Comparison of ENCODE assay signal across 8 cellular contexts in genomic region chr11:62573592-62574362, GRCh38. TPM values are rescaled to one million over a fixed set of nuclear protein-coding genes. Genes with fewer than 3 reads are reported as not detected.
A peak's percentile ranks its signal among the peaks of the same experiment; 100 is the strongest.
DNase-seq lines count a peak whose midpoint lies in the region; ATAC-seq and TF ChIP-seq lines count a peak whose summit lies in the region.

TSS of gene EEF1G (minus strand) at chr11:62573891. CDS start at chr11:62573842, 49 bp downstream.

- ATAC-seq in GM19324 (IDR thresholded peaks at IDR 0.05; ENCODE audit: low FRiP score, unreplicated experiment) (peak; percentile 91), HG03469 (IDR thresholded peaks at IDR 0.05; ENCODE audit: unreplicated experiment) (peak; percentile 72)

- CTCF ChIA-PET in BJ (lab: Yijun Ruan, JAX) = interaction anchor here (0.7 to 2.8 kb wide), 5 partner anchors 11 to 178 kb away, joined by 3 to 16 read pairs (median 6); no protein-coding TSS in a partner anchor

- peak; percentile 100 for DNase-seq in BJ (ENCODE audit: low read depth)
- peak; percentile 99 for DNase-seq in NCI-H526 treated with DMSO at 0.1 percent for 48 hours (lab: John Stamatoyannopoulos, UW)
- DNase-seq in activated CD4-positive, alpha-beta T cell treated with anti-CD3 and anti-CD28 coated beads, Interleukin-2, amount 10 ng/mL, durations not matched to agents 24 days and 14 days = peak; percentile 99
- DNase-seq in coronary artery (ENCODE audit: low spot score) = peak; percentile 100
- peak; percentile 100 for DNase-seq in left kidney (ENCODE audit: low read depth, low spot score)
- DNase-seq in stimulated activated CD4-positive, alpha-beta T cell treated with anti-CD3 and anti-CD28 coated beads, Interleukin-2, amount 100 ng/mL, for 24 hours = peak; percentile 97

- H3K27me3 ChIP-seq in BJ (ENCODE audit: control insufficient read depth, insufficient read depth, low read length) = no peaks in the 10 kb centered on the region

- H3K36me3 ChIP-seq in BJ (ENCODE audit: control insufficient read depth, insufficient read depth, low read length) = peaks cover 22% of the 10 kb centered on the region

- H3K4me3 Mint-ChIP-seq in activated CD4-positive, alpha-beta T cell treated with anti-CD3 and anti-CD28 coated beads, Interleukin-2, amount 10 ng/mL, durations not matched to agents 24 days and 14 days = peak within 1 kb of the TSS; percentile 96

- H3K4me3 ChIP-seq in BJ (ENCODE audit: low read depth, low read length) = peak within 1 kb of the TSS; percentile 63
- H3K4me3 ChIP-seq in coronary artery = peak within 1 kb of the TSS; percentile 80

- H3K4me1 Mint-ChIP-seq in activated CD4-positive, alpha-beta T cell treated with anti-CD3 and anti-CD28 coated beads, Interleukin-2, amount 10 ng/mL, durations not matched to agents 24 days and 14 days = peaks cover 37% of the 10 kb centered on the region

- no peaks in the 10 kb centered on the region for H3K9me3 Mint-ChIP-seq in activated CD4-positive, alpha-beta T cell treated with anti-CD3 and anti-CD28 coated beads, Interleukin-2, amount 10 ng/mL, durations not matched to agents 24 days and 14 days

- peak within 1 kb of the TSS; percentile 96 for H3K27ac Mint-ChIP-seq in activated CD4-positive, alpha-beta T cell treated with anti-CD3 and anti-CD28 coated beads, Interleukin-2, amount 10 ng/mL, durations not matched to agents 24 days and 14 days

- peak within 1 kb of the TSS; percentile 83 to 91 for H3K27ac ChIP-seq in coronary artery

- no peaks in the 10 kb centered on the region for H3K27me3 Mint-ChIP-seq in activated CD4-positive, alpha-beta T cell treated with anti-CD3 and anti-CD28 coated beads, Interleukin-2, amount 10 ng/mL, durations not matched to agents 24 days and 14 days

- POLR2A ChIA-PET in BJ (lab: Charles Lee) = interaction anchor here (0.5 to 1.3 kb wide), 13 partner anchors 11 to 510 kb away, joined by 3 to 25 read pairs (median 5); partner anchors contain the start of genes HNRNPUL2, LRRN4CL, TUT1 and ZBTB3

- TF ChIP-seq CTCF in BJ (IDR thresholded peaks at IDR 0.05; ENCODE audit: insufficient read depth, low read depth, low read length) (no peak), coronary artery (IDR thresholded peaks at IDR 0.05) (no peak)

- intact Hi-C loops in activated CD4-positive, alpha-beta T cell treated with anti-CD3 and anti-CD28 coated beads, Interleukin-2, amount 10 ng/mL, durations not matched to agents 24 days and 14 days (cut with micrococcal nuclease) = loop anchor here (1.0 to 2.0 kb wide), 3 partner anchors 17 to 73 kb away; partner anchors contain the start of genes GANAB and TUT1

- H3K36me3 Mint-ChIP-seq in activated CD4-positive, alpha-beta T cell treated with anti-CD3 and anti-CD28 coated beads, Interleukin-2, amount 10 ng/mL, durations not matched to agents 24 days and 14 days (ENCODE audit: low read depth) = peaks cover 75% of the 10 kb centered on the region

RNA-seq across cellular contexts. Expression of gene EEF1G, which starts in this region (rescaled TPM):
- polyA plus RNA-seq in BJ (2011; rRNA removed) = 2,358 and 2,459 TPM in 2 replicates
- 990 and 1,705 TPM in 2 replicates for polyA minus RNA-seq in BJ (2011; rRNA and poly(A)+ RNA removed)
- total RNA-seq in activated CD4-positive, alpha-beta T cell treated with anti-CD3 and anti-CD28 coated beads, Interleukin-2, amount 10 ng/mL, durations not matched to agents 24 days and 14 days = 1,271 and 1,309 TPM in 2 replicates

Comparison
In these comparisons a context has a peak if more than half of its experiments do, and no peak if none do; other contexts are left out.
1. Peak in every context shown above with its lines: DNase-seq, ATAC-seq, H3K4me3 ChIP-seq and H3K27ac ChIP-seq.